10 cellular contexts compared by ENCODE assay signal in the genomic region with DNA sequence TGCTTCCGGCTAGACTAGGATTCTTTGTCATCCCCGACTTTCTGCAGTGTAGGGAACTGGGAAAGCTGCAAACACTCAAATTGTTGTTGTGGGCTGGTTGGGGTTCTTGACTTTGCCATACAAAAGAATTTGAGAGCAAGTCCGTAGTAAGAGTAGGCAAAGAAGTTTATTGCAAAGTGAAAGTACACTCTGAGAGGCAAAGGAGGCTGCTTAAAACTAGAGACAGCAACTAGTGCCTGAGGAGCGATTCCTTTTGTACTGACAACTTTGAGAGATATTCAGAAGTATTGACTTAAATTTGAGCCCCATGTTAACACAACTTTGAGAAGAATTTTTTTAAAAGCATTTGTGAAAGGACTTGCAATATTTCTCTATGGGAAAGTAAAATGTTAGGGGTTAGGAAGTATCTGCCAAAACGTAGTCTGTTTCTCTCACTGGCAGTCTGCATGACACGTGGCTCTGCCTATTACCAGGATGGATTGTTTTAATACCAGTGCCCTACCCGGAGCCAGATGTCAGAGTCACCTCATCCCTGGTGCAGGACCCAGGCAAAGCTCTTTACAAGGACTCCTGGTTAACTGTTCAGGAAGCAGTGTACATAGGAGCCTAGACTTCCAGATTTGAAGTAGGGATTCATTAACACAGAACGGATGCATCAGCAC.
A peak's percentile ranks its signal among the peaks of the same experiment; 100 is the strongest.
DNase-seq lines count a peak whose midpoint lies in the region; ATAC-seq and TF ChIP-seq lines count a peak whose summit lies in the region.
"Had no signal": no experiment of that assay in that cellular context is flagged by ENCODE, and none has a peak within 500 bp of the region (broad histone marks: within the 10 kb centered on the region; RNA-seq: fewer than 3 reads in every experiment).

No MANE protein-coding gene starts in this region.

- H3K36me3 Mint-ChIP-seq in endothelial cell (ENCODE audit: low read depth, unreplicated experiment), result no peaks in the 10 kb centered on the region

- no peak overlapping the region for H3K27ac Mint-ChIP-seq in endothelial cell (ENCODE audit: unreplicated experiment)

- no peaks in the 10 kb centered on the region for H3K9me3 ChIP-seq in AG04450 (ENCODE audit: control insufficient read depth, insufficient read depth, low read length)
- no peaks in the 10 kb centered on the region for H3K9me3 ChIP-seq in ascending aorta
- peaks cover 0 to 2% of the 10 kb centered on the region in 2 donors for H3K9me3 ChIP-seq in muscle layer of duodenum (ENCODE audit: control insufficient read depth in 1 of 2, low read length in 2 of 2)

- peaks cover 3% of the 10 kb centered on the region for H3K27me3 Mint-ChIP-seq in endothelial cell (ENCODE audit: unreplicated experiment)

- no peak for DNase-seq in AG04450 (ENCODE audit: low read depth, low spot score)
- DNase-seq in LHCN-M2 (ENCODE audit: low read depth), result peak; percentile 29
- no peak for DNase-seq in ascending aorta (ENCODE audit: low spot score in 2 of 2)
- no peak for DNase-seq in NCI-H510A treated with DMSO at 0.1 percent for 48 hours (lab: John Stamatoyannopoulos, UW)
- no peak for DNase-seq in DMS153 (lab: John Stamatoyannopoulos, UW)
- no peak for DNase-seq in endothelial cell (ENCODE audit: low spot score)
- DNase-seq: effector CD4-positive, alpha-beta T cell had no signal

- CTCF ChIA-PET in AG04450 (lab: Charles Lee), result interaction anchor here (0.6 kb wide), 1 partner anchor 13 kb away, joined by 12 read pairs; no protein-coding TSS in a partner anchor

- no peaks in the 10 kb centered on the region for H3K4me1 ChIP-seq in ascending aorta
- H3K4me1 ChIP-seq in muscle layer of duodenum (ENCODE audit: control insufficient read depth in 1 of 2, insufficient read depth in 2 of 2, low read length in 2 of 2), result peaks cover 4 to 6% of the 10 kb centered on the region in 2 donors
- H3K4me1 ChIP-seq: parathyroid adenoma had no signal

- no peaks in the 10 kb centered on the region for H3K9me3 Mint-ChIP-seq in endothelial cell (ENCODE audit: unreplicated experiment)

- H3K4me3 ChIP-seq in AG04450 (ENCODE audit: low read depth, low read length) (peak overlapping the region; percentile 40), ascending aorta (peak overlapping the region; percentile 30 to 42), muscle layer of duodenum (ENCODE audit: low read depth in 1 of 2, low read length in 2 of 2) (peak overlapping the region; percentile 56 to 68)

- no peak for ATAC-seq in GM21423 (IDR thresholded peaks at IDR 0.05; ENCODE audit: unreplicated experiment)

- no peak overlapping the region for H3K4me3 Mint-ChIP-seq in endothelial cell (ENCODE audit: unreplicated experiment)

- H3K36me3 ChIP-seq in ascending aorta (no peaks in the 10 kb centered on the region), muscle layer of duodenum (ENCODE audit: control insufficient read depth in 1 of 2, insufficient read depth in 2 of 2, low read length in 2 of 2) (no peaks in the 10 kb centered on the region)

- POLR2A ChIA-PET in AG04450 (lab: Yijun Ruan, JAX), result interaction anchor here (0.6 kb wide), 1 partner anchor 76 kb away, joined by 3 read pairs; no protein-coding TSS in a partner anchor

- H3K27ac ChIP-seq in AG04450 (ENCODE audit: low read depth, low read length) (no peak overlapping the region), ascending aorta (no peak overlapping the region), muscle layer of duodenum (ENCODE audit: low read length) (peak overlapping the region; percentile 51)
- H3K27ac ChIP-seq: parathyroid adenoma had no signal

- peaks cover 25% of the 10 kb centered on the region for H3K27me3 ChIP-seq in AG04450 (ENCODE audit: control insufficient read depth, insufficient read depth, low read length)
- no peaks in the 10 kb centered on the region for H3K27me3 ChIP-seq in ascending aorta
- H3K27me3 ChIP-seq in muscle layer of duodenum (ENCODE audit: low read depth, low read length), result no peaks in the 10 kb centered on the region

- intact Hi-C loops in ascending aorta (cut with DNase I), result no loop called here

- peaks cover 8% of the 10 kb centered on the region for H3K4me1 Mint-ChIP-seq in endothelial cell (ENCODE audit: unreplicated experiment)

- no peak for TF ChIP-seq CTCF in AG04450 (IDR thresholded peaks at IDR 0.05; ENCODE audit: low read depth, low read length)
- TF ChIP-seq CTCF in ascending aorta (IDR thresholded peaks at IDR 0.05), result no peak
- TF ChIP-seq CTCF in endothelial cell (IDR thresholded peaks at IDR 0.05; ENCODE audit: unreplicated experiment), result no peak
